ENCODE assay signal across 8 cellular contexts in genomic region chr17:73191443-73192218, GRCh38. TPM values are rescaled to one million over a fixed set of nuclear protein-coding genes. Genes with fewer than 3 reads are reported as not detected.
DNase-seq lines count a peak whose midpoint lies in the region; ATAC-seq, FAIRE-seq and TF ChIP-seq lines count a peak whose summit lies in the region.

No MANE protein-coding gene starts in this region.

- peak; percentile 80 for FAIRE-seq in GM18507 (lab: Jason Lieb, UNC)

- no peak overlapping the region for H2BK15ac ChIP-seq in mesendoderm (replicated peaks; ENCODE audit: low read depth)

- H3K27me3 Mint-ChIP-seq in activated CD4-positive, alpha-beta memory T cell treated with anti-CD3 and anti-CD28 coated beads, Interleukin-2, amount 10 ng/mL, durations not matched to agents 7 days and 5 days: no peaks in the 10 kb centered on the region

- H2BK5ac ChIP-seq in mesendoderm (ENCODE audit: low read length): no peak overlapping the region

- H3K36me3 Mint-ChIP-seq in activated CD4-positive, alpha-beta memory T cell treated with anti-CD3 and anti-CD28 coated beads, Interleukin-2, amount 10 ng/mL, durations not matched to agents 7 days and 5 days (ENCODE audit: low read depth): peaks cover 9% of the 10 kb centered on the region

- H3K4me3 Mint-ChIP-seq in activated CD4-positive, alpha-beta memory T cell treated with anti-CD3 and anti-CD28 coated beads, Interleukin-2, amount 10 ng/mL, durations not matched to agents 7 days and 5 days: peak overlapping the region; percentile 90

- H3K18ac ChIP-seq in mesendoderm (ENCODE audit: low read length): peak overlapping the region; percentile 98

- CTCF ChIA-PET in activated CD4-positive, alpha-beta memory T cell treated with anti-CD3 and anti-CD28 coated beads, Interleukin-2, amount 10 ng/mL, durations not matched to agents 7 days and 5 days (lab: Charles Lee): interaction anchor here (0.6 to 4.0 kb wide), 25 partner anchors 9 to 635 kb away, joined by 3 to 56 read pairs (median 4); partner anchors contain the start of genes CDC42EP4 and SLC39A11

- H3K4ac ChIP-seq in mesendoderm (ENCODE audit: low read depth, low read length): peak overlapping the region; percentile 90

- H3K23ac ChIP-seq in mesendoderm (ENCODE audit: low read length): no peak overlapping the region

- H2AK5ac ChIP-seq in mesendoderm (ENCODE audit: low read length): no peak overlapping the region

- H3K9me3 ChIP-seq in effector memory CD4-positive, alpha-beta T cell (ENCODE audit: control insufficient read depth, low read length): no peaks in the 10 kb centered on the region

- H3K79me2 ChIP-seq in mesendoderm (ENCODE audit: control insufficient read depth, insufficient read depth, low read length): no peaks in the 10 kb centered on the region

- peak overlapping the region; percentile 3 for H4K8ac ChIP-seq in mesendoderm (ENCODE audit: low read depth, low read length)

- H3K36me3 ChIP-seq in effector memory CD4-positive, alpha-beta T cell (ENCODE audit: control insufficient read depth, insufficient read depth, low read length): peaks cover 5% of the 10 kb centered on the region
- H3K36me3 ChIP-seq in mesendoderm (ENCODE audit: control insufficient read depth, insufficient read depth, low read length): no peaks in the 10 kb centered on the region

- peak; percentile 54 for DNase-seq in GM18507 (ENCODE audit: extremely low spot score, insufficient read length, low read depth)
- DNase-seq in NCI-H774 (lab: John Stamatoyannopoulos, UW): peak; percentile 79
- peak; percentile 77 for DNase-seq in activated CD4-positive, alpha-beta memory T cell treated with anti-CD3 and anti-CD28 coated beads, Interleukin-2, amount 10 ng/mL, durations not matched to agents 7 days and 5 days
- peak in 2 of 3 donors; percentile 34 to 49 for DNase-seq in effector memory CD4-positive, alpha-beta T cell
- peak; percentile 92 for DNase-seq in mesendoderm
- DNase-seq in stimulated activated CD8-positive, alpha-beta memory T cell treated with anti-CD3 and anti-CD28 coated beads, Interleukin-15, amount 100 ng/mL, for 1 hour (ENCODE audit: low read depth): peak; percentile 50

- TF ChIP-seq CTCF in 22Rv1 (IDR thresholded peaks at IDR 0.05): peak; percentile 92

- peaks cover 9% of the 10 kb centered on the region for H3K4me1 ChIP-seq in effector memory CD4-positive, alpha-beta T cell (ENCODE audit: control insufficient read depth, insufficient read depth, low read length, poor library complexity, severe bottlenecking)
- peaks cover 2% of the 10 kb centered on the region for H3K4me1 ChIP-seq in mesendoderm (ENCODE audit: control insufficient read depth, low read depth, low read length)

- no CpG with 5 or more reads among the region's 26 CpGs for WGBS in mesendoderm (ENCODE audit: extremely low coverage, insufficient coverage, low lambda C conversion rate)

- no peak overlapping the region for H4K5ac ChIP-seq in mesendoderm (ENCODE audit: low read length)

- peak overlapping the region; percentile 92 for H3K56ac ChIP-seq in mesendoderm (ENCODE audit: low read length)

- H3K9ac ChIP-seq in mesendoderm (ENCODE audit: low read length): peak overlapping the region; percentile 99

- peak overlapping the region; percentile 92 for H3K4me3 ChIP-seq in effector memory CD4-positive, alpha-beta T cell (ENCODE audit: insufficient read depth, low read depth, low read length, poor library complexity, severe bottlenecking)
- H3K4me3 ChIP-seq in mesendoderm (ENCODE audit: low read length): peak overlapping the region; percentile 91

- peaks cover 6% of the 10 kb centered on the region for H3K79me1 ChIP-seq in mesendoderm (ENCODE audit: low read length)

- peak overlapping the region; percentile 74 for H2BK120ac ChIP-seq in mesendoderm (ENCODE audit: low read depth, low read length)

- H3K4me1 Mint-ChIP-seq in activated CD4-positive, alpha-beta memory T cell treated with anti-CD3 and anti-CD28 coated beads, Interleukin-2, amount 10 ng/mL, durations not matched to agents 7 days and 5 days: peaks cover 36% of the 10 kb centered on the region

- no peaks in the 10 kb centered on the region for H3K27me3 ChIP-seq in effector memory CD4-positive, alpha-beta T cell (replicated peaks; ENCODE audit: control insufficient read depth, insufficient read depth, low read length, poor library complexity, severe bottlenecking)
- H3K27me3 ChIP-seq in mesendoderm (ENCODE audit: insufficient read depth, low read length, poor library complexity): no peaks in the 10 kb centered on the region

- POLR2A ChIA-PET in activated CD4-positive, alpha-beta memory T cell treated with anti-CD3 and anti-CD28 coated beads, Interleukin-2, amount 10 ng/mL, durations not matched to agents 7 days and 5 days (lab: Charles Lee): interaction anchor here (1.0 to 5.0 kb wide), 13 partner anchors 12 to 482 kb away, joined by 3 to 68 read pairs (median 4); partner anchors contain the start of gene CDC42EP4

- ATAC-seq in HG03469 (IDR thresholded peaks at IDR 0.05; ENCODE audit: unreplicated experiment): peak; percentile 45

- peak overlapping the region; percentile 94 for H3K27ac Mint-ChIP-seq in activated CD4-positive, alpha-beta memory T cell treated with anti-CD3 and anti-CD28 coated beads, Interleukin-2, amount 10 ng/mL, durations not matched to agents 7 days and 5 days

- H3K9me3 Mint-ChIP-seq in activated CD4-positive, alpha-beta memory T cell treated with anti-CD3 and anti-CD28 coated beads, Interleukin-2, amount 10 ng/mL, durations not matched to agents 7 days and 5 days: no peaks in the 10 kb centered on the region

- H3K4me2 ChIP-seq in mesendoderm (ENCODE audit: low read length): peak overlapping the region; percentile 43

- H3K27ac ChIP-seq in 22Rv1: peak overlapping the region; percentile 99
- H3K27ac ChIP-seq in effector memory CD4-positive, alpha-beta T cell (ENCODE audit: insufficient read depth, low read length, poor library complexity, severe bottlenecking): no peak overlapping the region
- H3K27ac ChIP-seq in mesendoderm (ENCODE audit: low read depth, low read length): peak overlapping the region; percentile 98

RNA-seq across cellular contexts. Expression of gene COG1, which starts 1.2 kb away (rescaled TPM):
- 10 to 100 TPM; 30.4 to 32.9 TPM for total RNA-seq in activated CD4-positive, alpha-beta memory T cell treated with anti-CD3 and anti-CD28 coated beads, Interleukin-2, amount 10 ng/mL, durations not matched to agents 7 days and 5 days
- polyA plus RNA-seq in mesendoderm (2013, experiment 1 of 2): 17.9 TPM
- polyA plus RNA-seq in mesendoderm (2013, experiment 2 of 2): 18.4 TPM

RNA-seq across cellular contexts. Expression of gene SSTR2, which starts 26.8 kb away (rescaled TPM):
- under 1 TPM in 1 of 2 experiments, not detected in 1; 0.03 TPM for total RNA-seq in activated CD4-positive, alpha-beta memory T cell treated with anti-CD3 and anti-CD28 coated beads, Interleukin-2, amount 10 ng/mL, durations not matched to agents 7 days and 5 days
- 0.38 TPM for polyA plus RNA-seq in mesendoderm (2013, experiment 1 of 2)
- polyA plus RNA-seq in mesendoderm (2013, experiment 2 of 2): 0.35 TPM

Comparison
In these comparisons a context has a peak if more than half of its experiments do, and no peak if none do; other contexts are left out.
1. DNase-seq: peak in every context shown above with its lines; median percentile 92 in mesendoderm; 79 in NCI-H774; 77 in activated CD4-positive, alpha-beta memory T cell treated with anti-CD3 and anti-CD28 coated beads, Interleukin-2, amount 10 ng/mL, durations not matched to agents 7 days and 5 days; 54 in GM18507; 50 in stimulated activated CD8-positive, alpha-beta memory T cell treated with anti-CD3 and anti-CD28 coated beads, Interleukin-15, amount 100 ng/mL, for 1 hour; 42 in effector memory CD4-positive, alpha-beta T cell.